In the genomic region with DNA sequence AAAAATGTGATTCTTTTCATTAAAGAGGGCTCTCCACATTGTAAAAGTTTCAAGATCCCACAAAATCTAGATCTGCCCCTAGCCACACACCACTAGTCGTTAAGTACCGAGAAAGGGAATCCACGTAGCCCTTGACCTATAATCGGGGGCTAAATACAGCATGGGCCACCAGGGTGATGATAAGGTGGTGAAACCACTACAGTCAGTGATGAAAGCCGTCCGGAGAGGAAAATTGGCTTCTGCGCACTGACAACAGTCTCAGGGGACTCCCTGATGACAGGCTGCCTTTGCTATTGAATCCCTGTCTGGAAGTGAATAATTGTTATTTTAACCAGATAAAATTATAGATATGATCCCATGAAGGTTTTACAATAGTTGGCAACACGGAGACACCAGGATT, we compare ENCODE assay signal across 19 cellular contexts. TPM values are rescaled to one million over a fixed set of nuclear protein-coding genes. Genes with fewer than 3 reads are reported as not detected.
DNase-seq lines count a peak whose midpoint lies in the region; ATAC-seq, FAIRE-seq and TF ChIP-seq lines count a peak whose summit lies in the region.
"Had no signal": no experiment of that assay in that cellular context is flagged by ENCODE, and none has a peak within 500 bp of the region (broad histone marks: within the 10 kb centered on the region; RNA-seq: fewer than 3 reads in every experiment).

No MANE protein-coding gene starts in this region.

- H3K9me3 ChIP-seq in HepG2 (ENCODE audit: low read length) (no peaks in the 10 kb centered on the region), right lobe of liver (no peaks in the 10 kb centered on the region), heart right ventricle (no peaks in the 10 kb centered on the region), neural progenitor cell (ENCODE audit: low read depth) (no peaks in the 10 kb centered on the region)
- H3K9me3 ChIP-seq: BLaER1 treated with 17β-estradiol and CSF1 and Interleukin-3, amounts not matched to agents 10 nM and 100 nM had no signal

- CTCF ChIA-PET in HepG2 (lab: Yijun Ruan, JAX; ENCODE audit: low intra/inter-chr PET ratio, low total read pairs) = no interaction called here

- ATAC-seq in HepG2 (no peak; the same call in 1 of the 3 replicates), right lobe of liver (no peak), heart right ventricle (peak in 7 of 8 donors; percentile 35 to 93 (median 70)), HG02763 (IDR thresholded peaks at IDR 0.05; ENCODE audit: unreplicated experiment) (no peak)

- DNase-seq in HepG2 (ENCODE audit: low spot score) = no peak
- DNase-seq in right lobe of liver = no peak
- peak in 1 of 2 donors; percentile 12 for DNase-seq in heart right ventricle
- DNase-seq in neural progenitor cell (ENCODE audit: low spot score) = no peak
- no peak for DNase-seq in SKM-1 (lab: John Stamatoyannopoulos, UW; ENCODE audit: unreplicated experiment)
- no peak for DNase-seq in CD1c-positive myeloid dendritic cell (ENCODE audit: extremely low spot score)
- no peak for DNase-seq in GF-D8 (lab: John Stamatoyannopoulos, UW)
- DNase-seq: GM23248, HCEC 1CT, KBM-7, NCI-H1417 treated with DMSO at 0.1 percent for 48 hours, NCI-H1930, NCI-H2171, NCI-H446 treated with DMSO at 0.1 percent for 48 hours, PC-9 had no signal

- 0 out of 2 replicates have a peak overlapping the region, but pooled peaks have one; percentile 5 for H3K9ac ChIP-seq in HepG2 (ENCODE audit: insufficient read depth, low read depth, low read length)
- H3K9ac ChIP-seq in neural progenitor cell = no peak overlapping the region
- H3K9ac ChIP-seq: BLaER1 treated with 17β-estradiol and CSF1 and Interleukin-3, amounts not matched to agents 10 nM and 100 nM; GM23248 had no signal

- no peaks in the 10 kb centered on the region for H3K36me3 Mint-ChIP-seq in neural progenitor cell

- H3K27me3 Mint-ChIP-seq in neural progenitor cell (ENCODE audit: insufficient read depth, low read depth) = peaks cover 2% of the 10 kb centered on the region

- POLR2A ChIA-PET in HepG2 (lab: Yijun Ruan, JAX) = interaction anchor here (0.8 to 2.1 kb wide), 8 partner anchors 8 to 92 kb away, joined by 3 to 23 read pairs (median 6); no protein-coding TSS in a partner anchor

- TF ChIP-seq POLR2A in HepG2 (IDR thresholded peaks at IDR 0.05; ENCODE audit: insufficient read depth in 1 of 2, low read depth in 2 of 2, low read length in 2 of 2) (no peak), right lobe of liver (IDR thresholded peaks at IDR 0.05) (no peak)

- peaks cover 22% of the 10 kb centered on the region for H3K4me1 Mint-ChIP-seq in neural progenitor cell

- peaks cover 25% of the 10 kb centered on the region for H3F3A ChIP-seq in neural progenitor cell (ENCODE audit: low read depth)

- no peaks in the 10 kb centered on the region for H3K36me3 ChIP-seq in HepG2 (replicated peaks in 1 of 2; ENCODE audit: control insufficient read depth in 1 of 2, insufficient read depth in 2 of 2, low read length in 2 of 2)
- H3K36me3 ChIP-seq in right lobe of liver = no peaks in the 10 kb centered on the region
- no peaks in the 10 kb centered on the region for H3K36me3 ChIP-seq in heart right ventricle
- no peaks in the 10 kb centered on the region for H3K36me3 ChIP-seq in neural progenitor cell
- H3K36me3 ChIP-seq: BLaER1 treated with 17β-estradiol and CSF1 and Interleukin-3, amounts not matched to agents 10 nM and 100 nM had no signal

- peak overlapping the region; percentile 37 for H3K27ac Mint-ChIP-seq in neural progenitor cell

- H4K20me1 ChIP-seq in HepG2 (ENCODE audit: insufficient read depth, low read length) = no peaks in the 10 kb centered on the region
- H4K20me1 ChIP-seq in neural progenitor cell (ENCODE audit: low read depth) = no peaks in the 10 kb centered on the region
- H4K20me1 ChIP-seq: BLaER1 treated with 17β-estradiol and CSF1 and Interleukin-3, amounts not matched to agents 10 nM and 100 nM had no signal

- H3K4me3 ChIP-seq in HepG2 (replicated peaks in 1 of 3; ENCODE audit: insufficient read depth in 1 of 3, low read depth in 2 of 3, low read length in 3 of 3) (no peak overlapping the region), right lobe of liver (no peak overlapping the region), heart right ventricle (no peak overlapping the region), neural progenitor cell (no peak overlapping the region)
- H3K4me3 ChIP-seq: BLaER1 treated with 17β-estradiol and CSF1 and Interleukin-3, amounts not matched to agents 10 nM and 100 nM; GM23248; PC-9 had no signal

- H3K79me2 ChIP-seq in HepG2 (ENCODE audit: insufficient read depth, low read length) = no peaks in the 10 kb centered on the region
- H3K79me2 ChIP-seq in neural progenitor cell (ENCODE audit: low read depth) = no peaks in the 10 kb centered on the region

- intact Hi-C loops in HepG2 (cut with micrococcal nuclease; ENCODE audit: unreplicated experiment) (no loop called here), right lobe of liver (cut with DNase I) (no loop called here), heart right ventricle (cut with DNase I) (no loop called here)

- 87% methylated on average over 8 of the region's 8 CpGs for WGBS in HepG2 (ENCODE audit: low lambda C conversion rate)
- WGBS in right lobe of liver (ENCODE audit: insufficient coverage, low coverage, low lambda C conversion rate, missing lambda C conversion rate) = 87% methylated on average over 3 of the region's 8 CpGs
- 12 to 23% methylated on average over 8 of the region's 8 CpGs for WGBS in heart right ventricle, 2 donors

- H3K27ac ChIP-seq in HepG2 (ENCODE audit: extremely low read length, insufficient read depth, low read length) (peak overlapping the region; percentile 68), right lobe of liver (peak overlapping the region in 1 of 3 donors; percentile 13), heart right ventricle (peak overlapping the region in 3 of 10 donors; percentile 33 to 69 (median 41)), neural progenitor cell (peak overlapping the region; percentile 79)
- H3K27ac ChIP-seq: BLaER1 treated with 17β-estradiol and CSF1 and Interleukin-3, amounts not matched to agents 10 nM and 100 nM; GM23248; PC-9 had no signal

- FAIRE-seq in HepG2 (lab: Jason Lieb, UNC) = no peak
- FAIRE-seq: A204.1 had no signal

- in situ Hi-C loops in HepG2 (cut with HindIII; ENCODE audit: extremely low pct_ligation_motif_present, low pct_unique_long_range_greater_than_20kb) = no loop called here

- no peaks in the 10 kb centered on the region for H3K9me3 Mint-ChIP-seq in neural progenitor cell

- TF ChIP-seq CTCF in HepG2 (CRISPR knock-in tag; IDR thresholded peaks at IDR 0.05) = no peak
- TF ChIP-seq CTCF in right lobe of liver (IDR thresholded peaks at IDR 0.05) = no peak
- TF ChIP-seq CTCF in heart right ventricle (IDR thresholded peaks at IDR 0.05) = no peak
- TF ChIP-seq CTCF in neural progenitor cell (IDR thresholded peaks at IDR 0.05) = no peak

- no peak for TF ChIP-seq RAD21 in HepG2 (CRISPR knock-in tag; IDR thresholded peaks at IDR 0.05)

- TF ChIP-seq EP300 in HepG2 (IDR thresholded peaks at IDR 0.05; ENCODE audit: low read depth in 2 of 2, low read length in 2 of 2) (no peak), HepG2 (CRISPR knock-in tag; IDR thresholded peaks at IDR 0.05; ENCODE audit: borderline replicate concordance) (no peak)

- no peak overlapping the region for H3K4me3 Mint-ChIP-seq in neural progenitor cell

- BruUV-seq in HepG2 (replicated peaks; lab: Mats Ljungman, UMichigan) = no TSS peak

- no peaks in the 10 kb centered on the region for H3K27me3 ChIP-seq in HepG2 (ENCODE audit: control insufficient read depth in 1 of 2, insufficient read depth in 2 of 2, low read length in 2 of 2)
- no peaks in the 10 kb centered on the region for H3K27me3 ChIP-seq in right lobe of liver
- no peaks in the 10 kb centered on the region for H3K27me3 ChIP-seq in heart right ventricle
- no peaks in the 10 kb centered on the region for H3K27me3 ChIP-seq in neural progenitor cell
- H3K27me3 ChIP-seq: BLaER1 treated with 17β-estradiol and CSF1 and Interleukin-3, amounts not matched to agents 10 nM and 100 nM had no signal

- H2AFZ ChIP-seq in HepG2 (ENCODE audit: low read length) (no peak overlapping the region), neural progenitor cell (replicated peaks) (no peak overlapping the region)
- H2AFZ ChIP-seq: GM23248, PC-9 had no signal

- H3K4me2 ChIP-seq in HepG2 (ENCODE audit: low read depth, low read length) (0 out of 2 replicates have a peak overlapping the region, but pooled peaks have one; percentile 36), neural progenitor cell (peak overlapping the region; percentile 19)
- H3K4me2 ChIP-seq: BLaER1 treated with 17β-estradiol and CSF1 and Interleukin-3, amounts not matched to agents 10 nM and 100 nM; PC-9 had no signal

- H3K4me1 ChIP-seq in HepG2 (ENCODE audit: insufficient read depth, low read length) (peaks cover 86% of the 10 kb centered on the region), right lobe of liver (peaks cover 0 to 11% (median 0%) of the 10 kb centered on the region in 4 donors), heart right ventricle (peaks cover 0 to 12% (median 0%) of the 10 kb centered on the region in 9 donors), neural progenitor cell (peaks cover 24% of the 10 kb centered on the region)
- H3K4me1 ChIP-seq: BLaER1 treated with 17β-estradiol and CSF1 and Interleukin-3, amounts not matched to agents 10 nM and 100 nM had no signal

RNA-seq across cellular contexts. Expression of a gene that starts 4.6 kb away (rescaled TPM):
- total RNA-seq in HepG2 (2016; rRNA removed; fragmentation: Illumina TruSeq; extraction: Trizol) (1.3 and 1.8 TPM in 2 replicates), right lobe of liver (under 1 TPM; 0.18 to 0.83 (median 0.49) TPM), heart right ventricle (not detected), neural progenitor cell (ENCODE audit: low replicate concordance) (not detected in 2 replicates)
- total RNA-seq in HepG2 (2016; cell fraction: cytosol; rRNA removed; fragmentation: Illumina TruSeq; extraction: Trizol; ENCODE audit: low read depth) = 0.61 and 0.71 TPM in 2 replicates
- 1.5 and 1.9 TPM in 2 replicates for total RNA-seq in HepG2 (2016; cell fraction: insoluble cytoplasmic fraction; rRNA removed; fragmentation: Illumina TruSeq; extraction: Trizol)
- total RNA-seq in HepG2 (2016; cell fraction: membrane; rRNA removed; fragmentation: Illumina TruSeq; extraction: Trizol) = 1.0 and 1.4 TPM in 2 replicates
- 2.4 and 2.8 TPM in 2 replicates for total RNA-seq in HepG2 (2016; cell fraction: nucleus; rRNA removed; fragmentation: Illumina TruSeq; extraction: Trizol)
- polyA plus RNA-seq in HepG2 (2011; rRNA removed) (0.78 and 1.1 TPM in 2 replicates), heart right ventricle (not detected)
- polyA plus RNA-seq in HepG2 (2011; cell fraction: cytosol; rRNA removed) = 0.48 and 0.63 TPM in 2 replicates
- 1.3 and 1.7 TPM in 2 replicates for polyA plus RNA-seq in HepG2 (2011; cell fraction: nucleus; rRNA removed)
- 0.68 and 1.6 TPM in 2 replicates for polyA plus RNA-seq in HepG2 (2012)
- 0.19 and 0.38 TPM in 2 replicates for polyA plus RNA-seq in HepG2 (2016; cell fraction: cytosol; fragmentation: Illumina TruSeq; extraction: Trizol; ENCODE audit: low read depth)
- 1.3 and 1.6 TPM in 2 replicates for polyA plus RNA-seq in HepG2 (2016; cell fraction: insoluble cytoplasmic fraction; fragmentation: Illumina TruSeq; extraction: Trizol; ENCODE audit: low read depth)
- polyA plus RNA-seq in HepG2 (2016; cell fraction: membrane; fragmentation: Illumina TruSeq; extraction: Trizol; ENCODE audit: low read depth) = 0.73 and 0.96 TPM in 2 replicates
- polyA plus RNA-seq in HepG2 (2016; cell fraction: nucleus; fragmentation: Illumina TruSeq; extraction: Trizol; ENCODE audit: insufficient read depth, low read depth) = 4.3 and 5.3 TPM in 2 replicates
- polyA minus RNA-seq in HepG2 (2011; rRNA and poly(A)+ RNA removed; ENCODE audit: low replicate concordance) = 0.66 TPM in 1 of 2 replicates, not detected in the other
- polyA minus RNA-seq in HepG2 (2011; cell fraction: cytosol; rRNA and poly(A)+ RNA removed) = 0.40 TPM in 1 of 2 replicates, not detected in the other
- 0.52 and 0.99 TPM in 2 replicates for polyA minus RNA-seq in HepG2 (2011; cell fraction: nucleus; rRNA and poly(A)+ RNA removed)
- total RNA-seq: G401, GM23248, PC-9 had no signal

Comparison
In these comparisons a context has a peak if more than half of its experiments do, and no peak if none do; other contexts are left out.
1. ATAC-seq: peak in heart right ventricle (7 of 8); none in HepG2 (single experiment), right lobe of liver (0 of 4) and HG02763 (single experiment).